1 cellular context compared by ENCODE assay signal in the genomic region with DNA sequence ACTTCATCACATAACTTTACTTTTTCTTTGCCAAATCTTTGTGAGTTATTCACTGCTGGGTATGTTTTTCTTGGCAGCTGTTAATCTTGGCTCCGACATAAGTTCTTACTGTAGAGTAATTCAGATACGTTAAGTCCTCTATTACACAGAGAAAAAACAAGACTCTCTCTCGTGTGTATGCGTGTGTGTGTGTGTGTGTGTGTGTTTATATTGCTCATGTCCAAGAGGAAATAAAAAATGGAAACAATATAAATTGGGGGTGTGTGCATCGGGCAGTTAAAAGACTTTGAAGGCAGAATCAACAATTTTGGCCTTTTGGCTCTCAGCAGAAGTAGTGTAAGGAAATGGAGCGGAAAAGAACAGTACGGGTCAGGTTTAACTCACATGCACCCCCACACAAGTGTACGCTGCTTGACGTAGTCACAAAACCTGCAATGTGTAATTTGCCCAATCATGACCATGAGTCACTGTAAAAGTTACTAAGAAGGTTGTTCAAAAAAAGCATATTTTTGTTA.
TF ChIP-seq lines count a peak whose summit lies in the region.

No MANE protein-coding gene starts in this region.

TF ChIP-seq in HEK293, 187 proteins besides CTCF, POLR2A, EP300 and RAD21 (continued from another document and continues in another):
- TF ChIP-seq ZBTB10 (tag by site-specific recombination; IDR thresholded peaks at IDR 0.05) (no peak), ZBTB44 (tag by site-specific recombination; IDR thresholded peaks at IDR 0.05) (no peak), ZNF561 (tag by site-specific recombination; IDR thresholded peaks at IDR 0.05; ENCODE audit: borderline replicate concordance) (no peak), ZNF10 (tag by site-specific recombination; IDR thresholded peaks at IDR 0.05) (no peak), ZNF701 (tag by site-specific recombination; IDR thresholded peaks at IDR 0.05) (no peak), ZNF596 (tag by site-specific recombination; IDR thresholded peaks at IDR 0.05) (0 out of 2 replicates have a peak, but pooled peaks have one; percentile 14), TRIM28 (IDR thresholded peaks at IDR 0.05; ENCODE audit: borderline replicate concordance, low read length) (no peak; the same call in 1 of the 2 replicates), ZNF521 (tag by site-specific recombination; IDR thresholded peaks at IDR 0.05) (no peak), KLF1 (tag by site-specific recombination; IDR thresholded peaks at IDR 0.05) (no peak), ZNF24 (tag by site-specific recombination; IDR thresholded peaks at IDR 0.05) (peak; percentile 12; the same call in 1 of the 2 replicates), YY2 (tag by site-specific recombination; IDR thresholded peaks at IDR 0.05) (no peak), ZNF707 (tag by site-specific recombination; IDR thresholded peaks at IDR 0.05) (no peak), ZNF132 (tag by site-specific recombination; IDR thresholded peaks at IDR 0.05; ENCODE audit: borderline replicate concordance) (no peak), SP3 (tag by site-specific recombination; IDR thresholded peaks at IDR 0.05) (no peak), RBAK (tag by site-specific recombination; IDR thresholded peaks at IDR 0.05) (no peak), ZNF677 (tag by site-specific recombination; IDR thresholded peaks at IDR 0.05) (peak; percentile 66; the same call in 1 of the 2 replicates), SALL2 (tag by site-specific recombination; IDR thresholded peaks at IDR 0.05; ENCODE audit: borderline replicate concordance) (no peak), ZNF121 (tag by site-specific recombination; IDR thresholded peaks at IDR 0.05) (no peak), BCL11B (tag by site-specific recombination; IDR thresholded peaks at IDR 0.05; ENCODE audit: low read depth) (no peak), ZEB2 (tag by site-specific recombination; IDR thresholded peaks at IDR 0.05) (no peak), ZNF530 (tag by site-specific recombination; IDR thresholded peaks at IDR 0.05; ENCODE audit: low read depth) (no peak), ZNF174 (tag by site-specific recombination; IDR thresholded peaks at IDR 0.05) (no peak), ZNF843 (tag by site-specific recombination; IDR thresholded peaks at IDR 0.05) (peak; percentile 92), ZNF610 (tag by site-specific recombination; IDR thresholded peaks at IDR 0.05; ENCODE audit: borderline replicate concordance) (0 out of 2 replicates have a peak, but pooled peaks have one; percentile 24), ZFP3 (tag by site-specific recombination; IDR thresholded peaks at IDR 0.05; ENCODE audit: low read depth) (no peak), ZNF169 (tag by site-specific recombination; IDR thresholded peaks at IDR 0.05) (no peak), ZNF488 (tag by site-specific recombination; IDR thresholded peaks at IDR 0.05) (no peak), SP7 (tag by site-specific recombination; IDR thresholded peaks at IDR 0.05) (peak; percentile 86), ZNF558 (tag by site-specific recombination; IDR thresholded peaks at IDR 0.05) (peak; percentile 24; the same call in 1 of the 2 replicates), ZNF48 (tag by site-specific recombination; IDR thresholded peaks at IDR 0.05) (no peak), ZFHX2 (tag by site-specific recombination; conservative IDR thresholded peaks at IDR 0.05) (peak; percentile 37), ZNF133 (tag by site-specific recombination; IDR thresholded peaks at IDR 0.05) (no peak), SETDB1 (IDR thresholded peaks at IDR 0.05; ENCODE audit: insufficient read length, low read length) (no peak), ZNF148 (tag by site-specific recombination; IDR thresholded peaks at IDR 0.05; ENCODE audit: borderline replicate concordance) (no peak), ZNF292 (tag by site-specific recombination; IDR thresholded peaks at IDR 0.05; ENCODE audit: borderline replicate concordance, low read depth) (no peak), ZNF202 (tag by site-specific recombination; IDR thresholded peaks at IDR 0.05; ENCODE audit: borderline replicate concordance) (no peak), ZNF214 (tag by site-specific recombination; IDR thresholded peaks at IDR 0.05; ENCODE audit: borderline replicate concordance) (no peak), ZNF16 (tag by site-specific recombination; IDR thresholded peaks at IDR 0.05; ENCODE audit: low read depth) (no peak), ZNF837 (tag by site-specific recombination; IDR thresholded peaks at IDR 0.05) (no peak), ZSCAN23 (tag by site-specific recombination; IDR thresholded peaks at IDR 0.05) (no peak), ZNF449 (tag by site-specific recombination; IDR thresholded peaks at IDR 0.05) (no peak), ZNF792 (tag by site-specific recombination; IDR thresholded peaks at IDR 0.05) (no peak)
- TF ChIP-seq, protein P1, sequence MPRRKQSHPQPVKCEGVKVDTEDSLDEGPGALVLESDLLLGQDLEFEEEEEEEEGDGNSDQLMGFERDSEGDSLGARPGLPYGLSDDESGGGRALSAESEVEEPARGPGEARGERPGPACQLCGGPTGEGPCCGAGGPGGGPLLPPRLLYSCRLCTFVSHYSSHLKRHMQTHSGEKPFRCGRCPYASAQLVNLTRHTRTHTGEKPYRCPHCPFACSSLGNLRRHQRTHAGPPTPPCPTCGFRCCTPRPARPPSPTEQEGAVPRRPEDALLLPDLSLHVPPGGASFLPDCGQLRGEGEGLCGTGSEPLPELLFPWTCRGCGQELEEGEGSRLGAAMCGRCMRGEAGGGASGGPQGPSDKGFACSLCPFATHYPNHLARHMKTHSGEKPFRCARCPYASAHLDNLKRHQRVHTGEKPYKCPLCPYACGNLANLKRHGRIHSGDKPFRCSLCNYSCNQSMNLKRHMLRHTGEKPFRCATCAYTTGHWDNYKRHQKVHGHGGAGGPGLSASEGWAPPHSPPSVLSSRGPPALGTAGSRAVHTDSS (tag by site-specific recombination; IDR thresholded peaks at IDR 0.05): peak; percentile 25; the same call in 1 of the 2 replicates
- TF ChIP-seq, protein P2, sequence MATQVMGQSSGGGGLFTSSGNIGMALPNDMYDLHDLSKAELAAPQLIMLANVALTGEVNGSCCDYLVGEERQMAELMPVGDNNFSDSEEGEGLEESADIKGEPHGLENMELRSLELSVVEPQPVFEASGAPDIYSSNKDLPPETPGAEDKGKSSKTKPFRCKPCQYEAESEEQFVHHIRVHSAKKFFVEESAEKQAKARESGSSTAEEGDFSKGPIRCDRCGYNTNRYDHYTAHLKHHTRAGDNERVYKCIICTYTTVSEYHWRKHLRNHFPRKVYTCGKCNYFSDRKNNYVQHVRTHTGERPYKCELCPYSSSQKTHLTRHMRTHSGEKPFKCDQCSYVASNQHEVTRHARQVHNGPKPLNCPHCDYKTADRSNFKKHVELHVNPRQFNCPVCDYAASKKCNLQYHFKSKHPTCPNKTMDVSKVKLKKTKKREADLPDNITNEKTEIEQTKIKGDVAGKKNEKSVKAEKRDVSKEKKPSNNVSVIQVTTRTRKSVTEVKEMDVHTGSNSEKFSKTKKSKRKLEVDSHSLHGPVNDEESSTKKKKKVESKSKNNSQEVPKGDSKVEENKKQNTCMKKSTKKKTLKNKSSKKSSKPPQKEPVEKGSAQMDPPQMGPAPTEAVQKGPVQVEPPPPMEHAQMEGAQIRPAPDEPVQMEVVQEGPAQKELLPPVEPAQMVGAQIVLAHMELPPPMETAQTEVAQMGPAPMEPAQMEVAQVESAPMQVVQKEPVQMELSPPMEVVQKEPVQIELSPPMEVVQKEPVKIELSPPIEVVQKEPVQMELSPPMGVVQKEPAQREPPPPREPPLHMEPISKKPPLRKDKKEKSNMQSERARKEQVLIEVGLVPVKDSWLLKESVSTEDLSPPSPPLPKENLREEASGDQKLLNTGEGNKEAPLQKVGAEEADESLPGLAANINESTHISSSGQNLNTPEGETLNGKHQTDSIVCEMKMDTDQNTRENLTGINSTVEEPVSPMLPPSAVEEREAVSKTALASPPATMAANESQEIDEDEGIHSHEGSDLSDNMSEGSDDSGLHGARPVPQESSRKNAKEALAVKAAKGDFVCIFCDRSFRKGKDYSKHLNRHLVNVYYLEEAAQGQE (tag by site-specific recombination; IDR thresholded peaks at IDR 0.05): no peak
- TF ChIP-seq, protein P3, sequence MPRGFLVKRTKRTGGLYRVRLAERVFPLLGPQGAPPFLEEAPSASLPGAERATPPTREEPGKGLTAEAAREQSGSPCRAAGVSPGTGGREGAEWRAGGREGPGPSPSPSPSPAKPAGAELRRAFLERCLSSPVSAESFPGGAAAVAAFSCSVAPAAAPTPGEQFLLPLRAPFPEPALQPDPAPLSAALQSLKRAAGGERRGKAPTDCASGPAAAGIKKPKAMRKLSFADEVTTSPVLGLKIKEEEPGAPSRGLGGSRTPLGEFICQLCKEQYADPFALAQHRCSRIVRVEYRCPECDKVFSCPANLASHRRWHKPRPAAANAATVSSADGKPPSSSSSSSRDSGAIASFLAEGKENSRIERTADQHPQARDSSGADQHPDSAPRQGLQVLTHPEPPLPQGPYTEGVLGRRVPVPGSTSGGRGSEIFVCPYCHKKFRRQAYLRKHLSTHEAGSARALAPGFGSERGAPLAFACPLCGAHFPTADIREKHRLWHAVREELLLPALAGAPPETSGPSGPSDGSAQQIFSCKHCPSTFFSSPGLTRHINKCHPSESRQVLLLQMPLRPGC (tag by site-specific recombination; IDR thresholded peaks at IDR 0.05): peak; percentile 69; the same call in 1 of the 2 replicates
